In genomic region chr11:62858201-62858600, GRCh38 we compare ENCODE assay signal across 12 cellular contexts. TPM values are rescaled to one million over a fixed set of nuclear protein-coding genes. Genes with fewer than 3 reads are reported as not detected.
DNase-seq lines count a peak whose midpoint lies in the region; ATAC-seq, FAIRE-seq and TF ChIP-seq lines count a peak whose summit lies in the region.
"Had no signal": no experiment of that assay in that cellular context is flagged by ENCODE, and none has a peak within 500 bp of the region (broad histone marks: within the 10 kb centered on the region; RNA-seq: fewer than 3 reads in every experiment).

No MANE protein-coding gene starts in this region.

- DNase-seq in BE2C (no peak), H9 (no peak), keratinocyte (ENCODE audit: low read depth, low spot score) (no peak), ascending aorta (ENCODE audit: low spot score in 2 of 2) (no peak)
- DNase-seq in activated CD4-positive, alpha-beta memory T cell treated with anti-CD3 and anti-CD28 coated beads, Interleukin-2, amount 10 ng/mL, durations not matched to agents 7 days and 5 days, result no peak
- no peak for DNase-seq in stimulated activated naive CD4-positive, alpha-beta T cell treated with Interleukin-2 at 50 U/mL for 16 hours (lab: John Stamatoyannopoulos, UW)
- DNase-seq: activated effector memory CD4-positive, alpha-beta T cell treated with Interleukin-2 at 50 U/mL for 16 hours; immature natural killer cell; NCI-H446; SW 1271 had no signal

- H4K20me1 ChIP-seq in H9 (ENCODE audit: control insufficient read depth, insufficient read depth, insufficient read length), result no peaks in the 10 kb centered on the region
- H4K20me1 ChIP-seq in keratinocyte (ENCODE audit: control insufficient read depth, extremely low read depth, insufficient read depth, low read length), result peaks cover 22% of the 10 kb centered on the region

- H3K9me3 Mint-ChIP-seq in H9, result peaks cover 6 to 10% of the 10 kb centered on the region in 2 experiments; a peak in 4 of 5 replicates
- no peaks in the 10 kb centered on the region for H3K9me3 Mint-ChIP-seq in activated CD4-positive, alpha-beta memory T cell treated with anti-CD3 and anti-CD28 coated beads, Interleukin-2, amount 10 ng/mL, durations not matched to agents 7 days and 5 days
- H3K9me3 Mint-ChIP-seq: immature natural killer cell had no signal

- peak overlapping the region; percentile 98 for H3K4me3 ChIP-seq in BE2C (ENCODE audit: low read depth, low read length)
- peak overlapping the region in 2 of 3 experiments; percentile 3 to 100 for H3K4me3 ChIP-seq in keratinocyte (ENCODE audit: control insufficient read depth in 2 of 3, extremely low read depth in 1 of 3, insufficient read depth in 2 of 3, low read depth in 1 of 3, low read length in 3 of 3)
- no peak overlapping the region for H3K4me3 ChIP-seq in ascending aorta

- H3K18ac ChIP-seq in H9 (ENCODE audit: insufficient read length, low read depth, low read length), result no peak overlapping the region

- H3K36me3 ChIP-seq in BE2C, result peaks cover 26% of the 10 kb centered on the region
- H3K36me3 ChIP-seq in keratinocyte (ENCODE audit: control insufficient read depth in 2 of 2, extremely low read depth in 1 of 2, insufficient read depth in 2 of 2, low read length in 2 of 2), result peaks cover 11 to 23% of the 10 kb centered on the region in 2 experiments
- peaks cover 6 to 12% of the 10 kb centered on the region in 2 donors for H3K36me3 ChIP-seq in ascending aorta

- H3K27ac ChIP-seq in H9 (ENCODE audit: insufficient read length, low read depth, low read length), result no peak overlapping the region
- H3K27ac ChIP-seq in keratinocyte (ENCODE audit: control insufficient read depth, insufficient read depth, low read length), result peak overlapping the region; percentile 43
- no peak overlapping the region for H3K27ac ChIP-seq in ascending aorta

- peaks cover 20% of the 10 kb centered on the region for H3K23me2 ChIP-seq in H9 (ENCODE audit: insufficient read length, low read depth, low read length, poor library complexity, severe bottlenecking)

- H3K27me3 ChIP-seq in BE2C (no peaks in the 10 kb centered on the region), H9 (ENCODE audit: insufficient read depth, low read length) (no peaks in the 10 kb centered on the region), keratinocyte (ENCODE audit: control insufficient read depth, extremely low read depth, insufficient read depth, low read length) (no peaks in the 10 kb centered on the region), ascending aorta (no peaks in the 10 kb centered on the region)

- H3K56ac ChIP-seq in H9 (ENCODE audit: insufficient read length, low read depth, low read length), result no peak overlapping the region

- peaks cover 50 to 65% of the 10 kb centered on the region in 2 experiments for H3K4me1 Mint-ChIP-seq in H9
- peaks cover 74% of the 10 kb centered on the region for H3K4me1 Mint-ChIP-seq in activated CD4-positive, alpha-beta memory T cell treated with anti-CD3 and anti-CD28 coated beads, Interleukin-2, amount 10 ng/mL, durations not matched to agents 7 days and 5 days

- H3K9me3 ChIP-seq in BE2C (no peaks in the 10 kb centered on the region), H9 (ENCODE audit: control insufficient read depth, low read depth, low read length) (no peaks in the 10 kb centered on the region), keratinocyte (ENCODE audit: control insufficient read depth, low read depth, low read length) (no peaks in the 10 kb centered on the region), ascending aorta (no peaks in the 10 kb centered on the region)

- CTCF ChIA-PET in activated CD4-positive, alpha-beta memory T cell treated with anti-CD3 and anti-CD28 coated beads, Interleukin-2, amount 10 ng/mL, durations not matched to agents 7 days and 5 days (lab: Charles Lee), result interaction anchor here (1.0 to 5.0 kb wide), 3 partner anchors 15 to 71 kb away, joined by 4 to 51 read pairs (median 12); partner anchors contain the start of genes STX5, TEX54 and TMEM179B

- no peak overlapping the region for H2BK12ac ChIP-seq in H9 (ENCODE audit: insufficient read length, low read depth, low read length)

- H2BK120ac ChIP-seq in H9 (ENCODE audit: low read depth, low read length, poor library complexity, severe bottlenecking), result no peak overlapping the region

- H3K23ac ChIP-seq in H9 (ENCODE audit: insufficient read length, low read depth, low read length), result no peak overlapping the region

- ATAC-seq in GM18861 (IDR thresholded peaks at IDR 0.05; ENCODE audit: unreplicated experiment) (no peak), GM21529 (IDR thresholded peaks at IDR 0.05; ENCODE audit: unreplicated experiment) (no peak)

- no peak overlapping the region for H2BK20ac ChIP-seq in H9 (ENCODE audit: low read depth, low read length, poor library complexity, severe bottlenecking)

- H3K4me3 Mint-ChIP-seq in H9, result peak overlapping the region; percentile 99
- peak overlapping the region; percentile 97 for H3K4me3 Mint-ChIP-seq in activated CD4-positive, alpha-beta memory T cell treated with anti-CD3 and anti-CD28 coated beads, Interleukin-2, amount 10 ng/mL, durations not matched to agents 7 days and 5 days

- no peak for FAIRE-seq in keratinocyte (lab: Jason Lieb, UNC)

- H3K14ac ChIP-seq in H9 (ENCODE audit: insufficient read depth, low read length), result no peak overlapping the region

- no peak overlapping the region for H3T11ph ChIP-seq in H9 (ENCODE audit: low read length)

- no peak overlapping the region for H4K8ac ChIP-seq in H9 (replicated peaks; ENCODE audit: insufficient read length, low read depth, low read length)

- H3K9ac ChIP-seq in H9 (ENCODE audit: extremely low read depth, insufficient read length, low read length) (peak overlapping the region; percentile 73), keratinocyte (ENCODE audit: control insufficient read depth, extremely low read depth, insufficient read depth, low read length) (peak overlapping the region; percentile 94)

- peaks cover 42 to 69% (median 43%) of the 10 kb centered on the region in 3 experiments for H3K36me3 Mint-ChIP-seq in H9 (ENCODE audit: insufficient read depth in 1 of 3, low read depth in 3 of 3)
- H3K36me3 Mint-ChIP-seq in activated CD4-positive, alpha-beta memory T cell treated with anti-CD3 and anti-CD28 coated beads, Interleukin-2, amount 10 ng/mL, durations not matched to agents 7 days and 5 days (ENCODE audit: low read depth), result peaks cover 45% of the 10 kb centered on the region

- no peaks in the 10 kb centered on the region for H3K9me1 ChIP-seq in keratinocyte (ENCODE audit: control insufficient read depth, extremely low read depth, insufficient read depth, low read length)

- TF ChIP-seq CTCF in BE2C (IDR thresholded peaks at IDR 0.05; ENCODE audit: low read depth, low read length) (no peak), H9 (conservative IDR thresholded peaks at IDR 0.05) (no peak), keratinocyte (optimal IDR thresholded peaks at IDR 0.05 in 1 of 3, IDR thresholded peaks at IDR 0.05 in 1 of 3, conservative IDR thresholded peaks at IDR 0.05 in 1 of 3; ENCODE audit: extremely low read depth in 1 of 3, insufficient read depth in 2 of 3, low read length in 3 of 3) (no peak), ascending aorta (IDR thresholded peaks at IDR 0.05) (no peak)

- H2BK5ac ChIP-seq in H9 (ENCODE audit: insufficient read length, low read length), result no peak overlapping the region

- peaks cover 4% of the 10 kb centered on the region; the same call in 1 of the 2 replicates for H3K27me3 Mint-ChIP-seq in H9 (ENCODE audit: low read depth)
- no peaks in the 10 kb centered on the region for H3K27me3 Mint-ChIP-seq in activated CD4-positive, alpha-beta memory T cell treated with anti-CD3 and anti-CD28 coated beads, Interleukin-2, amount 10 ng/mL, durations not matched to agents 7 days and 5 days

- peak overlapping the region; percentile 98 for H3K4me2 ChIP-seq in H9 (ENCODE audit: insufficient read depth, insufficient read length, low read length)
- peak overlapping the region; percentile 98 for H3K4me2 ChIP-seq in keratinocyte (ENCODE audit: control insufficient read depth, extremely low read depth, insufficient read depth, low read depth, low read length)

- dilution Hi-C loops in keratinocyte (cut with MboI; ENCODE audit: extremely low pct_ligation_motif_present, low sequenced_read_pairs), result no loop called here

- intact Hi-C loops in ascending aorta (cut with DNase I), result loop anchor here (5.0 kb wide), 1 partner anchor 131 kb away; the partner anchor contains the start of genes HNRNPUL2 and TTC9C

- H3K79me2 ChIP-seq in H9 (ENCODE audit: insufficient read depth, low read length) (peaks cover 61% of the 10 kb centered on the region), keratinocyte (ENCODE audit: control insufficient read depth, insufficient read depth, low read length) (peaks cover 41% of the 10 kb centered on the region)

- H2AK5ac ChIP-seq in H9 (ENCODE audit: insufficient read length, low read length), result no peak overlapping the region

- H2AFZ ChIP-seq in H9 (ENCODE audit: low read length), result no peak overlapping the region
- H2AFZ ChIP-seq in keratinocyte (ENCODE audit: control insufficient read depth, low read length), result no peak overlapping the region

- no peak overlapping the region for H2BK15ac ChIP-seq in H9 (ENCODE audit: low read depth, low read length)

- no peak overlapping the region for H3K4ac ChIP-seq in H9 (ENCODE audit: low read depth, low read length)

- H4K5ac ChIP-seq in H9 (ENCODE audit: insufficient read length, low read depth, low read length), result no peak overlapping the region

- H3K27ac Mint-ChIP-seq in H9, result peak overlapping the region; percentile 89 to 100 (median 95)
- peak overlapping the region; percentile 96 for H3K27ac Mint-ChIP-seq in activated CD4-positive, alpha-beta memory T cell treated with anti-CD3 and anti-CD28 coated beads, Interleukin-2, amount 10 ng/mL, durations not matched to agents 7 days and 5 days
- H3K27ac Mint-ChIP-seq: immature natural killer cell had no signal

- H3K79me1 ChIP-seq in H9 (ENCODE audit: insufficient read depth, low read depth, low read length, poor library complexity, severe bottlenecking), result no peaks in the 10 kb centered on the region

- WGBS in H9 (ENCODE audit: extremely low coverage, insufficient read length, low lambda C conversion rate), result no CpG with 5 or more reads among the region's 7 CpGs

- no peak overlapping the region for H4K91ac ChIP-seq in H9 (ENCODE audit: insufficient read length, low read depth, low read length)

- POLR2A ChIA-PET in activated CD4-positive, alpha-beta memory T cell treated with anti-CD3 and anti-CD28 coated beads, Interleukin-2, amount 10 ng/mL, durations not matched to agents 7 days and 5 days (lab: Charles Lee), result interaction anchor here (0.7 to 9.7 kb wide), 10 partner anchors 8 to 257 kb away, joined by 3 to 674 read pairs (median 17); partner anchors contain the start of genes HNRNPUL2, MTA2, NXF1 and POLR2G

- H3K4me1 ChIP-seq in BE2C, result peaks cover 2% of the 10 kb centered on the region
- H3K4me1 ChIP-seq in H9 (ENCODE audit: insufficient read depth, low read length), result no peaks in the 10 kb centered on the region; the same call in 1 of the 2 replicates
- H3K4me1 ChIP-seq in keratinocyte (ENCODE audit: control insufficient read depth, extremely low read depth, insufficient read depth, low read length), result peaks cover 41% of the 10 kb centered on the region
- H3K4me1 ChIP-seq in ascending aorta, result peaks cover 10 to 15% of the 10 kb centered on the region in 2 donors

RNA-seq across cellular contexts. Expression of gene WDR74, which starts 18.8 kb away (rescaled TPM):
- 189 TPM for polyA plus RNA-seq in BE2C (2012; ENCODE audit: insufficient read depth, insufficient read length, low read depth)
- 121 and 124 TPM in 2 replicates for total RNA-seq in H9 (2021)
- total RNA-seq in activated CD4-positive, alpha-beta memory T cell treated with anti-CD3 and anti-CD28 coated beads, Interleukin-2, amount 10 ng/mL, durations not matched to agents 7 days and 5 days, result 10 to 100 TPM; 46.1 to 48.4 TPM
- 44.5 to 48.1 TPM (median 47.7 TPM) in 3 replicates for polyA plus RNA-seq in keratinocyte
- 52.4 TPM for polyA plus RNA-seq in keratinocyte (2011; ENCODE audit: low read depth)
- polyA plus RNA-seq in keratinocyte (2011; cell fraction: cytosol; rRNA removed), result 26.8 and 38.1 TPM in 2 replicates
- 65.9 and 68.6 TPM in 2 replicates for polyA plus RNA-seq in keratinocyte (2011; cell fraction: nucleus; rRNA removed)
- 46.5 and 58.6 TPM in 2 replicates for polyA plus RNA-seq in keratinocyte (2012; ENCODE audit: low replicate concordance)
- 39.4 to 66.3 TPM (median 48.9 TPM) in 3 replicates for polyA minus RNA-seq in keratinocyte
- 53.1 TPM for polyA minus RNA-seq in keratinocyte (2011; cell fraction: cytosol; rRNA and poly(A)+ RNA removed)
- 71.3 and 88.0 TPM in 2 replicates for polyA minus RNA-seq in keratinocyte (2011; cell fraction: nucleus; rRNA and poly(A)+ RNA removed)
- 28.7 TPM for total RNA-seq in ascending aorta

RNA-seq across cellular contexts. Expression of gene SLC3A2, which starts 22.5 kb away (rescaled TPM):
- polyA plus RNA-seq in BE2C (2012; ENCODE audit: insufficient read depth, insufficient read length, low read depth), result 878 TPM
- 289 and 290 TPM in 2 replicates for total RNA-seq in H9 (2021)
- 100 to 1,000 TPM; 262 to 279 TPM for total RNA-seq in activated CD4-positive, alpha-beta memory T cell treated with anti-CD3 and anti-CD28 coated beads, Interleukin-2, amount 10 ng/mL, durations not matched to agents 7 days and 5 days
- 469 to 552 TPM (median 521 TPM) in 3 replicates for polyA plus RNA-seq in keratinocyte
- 307 TPM for polyA plus RNA-seq in keratinocyte (2011; ENCODE audit: low read depth)
- polyA plus RNA-seq in keratinocyte (2011; cell fraction: cytosol; rRNA removed), result 204 and 205 TPM in 2 replicates
- polyA plus RNA-seq in keratinocyte (2011; cell fraction: nucleus; rRNA removed), result 1,085 and 1,105 TPM in 2 replicates
- polyA plus RNA-seq in keratinocyte (2012; ENCODE audit: low replicate concordance), result 371 and 604 TPM in 2 replicates
- polyA minus RNA-seq in keratinocyte, result 291 to 368 TPM (median 298 TPM) in 3 replicates
- polyA minus RNA-seq in keratinocyte (2011; cell fraction: cytosol; rRNA and poly(A)+ RNA removed), result 493 TPM
- 560 and 576 TPM in 2 replicates for polyA minus RNA-seq in keratinocyte (2011; cell fraction: nucleus; rRNA and poly(A)+ RNA removed)
- 143 TPM for total RNA-seq in ascending aorta

RNA-seq across cellular contexts. Expression of gene TEX54, which starts 25.6 kb away (rescaled TPM):
- polyA plus RNA-seq in BE2C (2012; ENCODE audit: insufficient read depth, insufficient read length, low read depth), result not detected
- total RNA-seq in H9 (2021) (0.53 and 1.2 TPM in 2 replicates), ascending aorta (not detected)
- not detected for total RNA-seq in activated CD4-positive, alpha-beta memory T cell treated with anti-CD3 and anti-CD28 coated beads, Interleukin-2, amount 10 ng/mL, durations not matched to agents 7 days and 5 days
- not detected in 3 replicates for polyA plus RNA-seq in keratinocyte
- not detected for polyA plus RNA-seq in keratinocyte (2011; ENCODE audit: low read depth)
- polyA plus RNA-seq in keratinocyte (2011; cell fraction: cytosol; rRNA removed), result not detected in 2 replicates
- polyA plus RNA-seq in keratinocyte (2011; cell fraction: nucleus; rRNA removed), result not detected in 2 replicates
- not detected in 2 replicates for polyA plus RNA-seq in keratinocyte (2012; ENCODE audit: low replicate concordance)
- polyA minus RNA-seq in keratinocyte, result not detected in 3 replicates
- polyA minus RNA-seq in keratinocyte (2011; cell fraction: cytosol; rRNA and poly(A)+ RNA removed), result not detected
- not detected in 2 replicates for polyA minus RNA-seq in keratinocyte (2011; cell fraction: nucleus; rRNA and poly(A)+ RNA removed)

RNA-seq across cellular contexts. Expression of gene STX5, which starts 26.4 kb away (rescaled TPM):
- polyA plus RNA-seq in BE2C (2012; ENCODE audit: insufficient read depth, insufficient read length, low read depth), result 13.3 TPM
- total RNA-seq in H9 (2021) (33.5 and 34.7 TPM in 2 replicates), ascending aorta (40.3 TPM)
- 10 to 100 TPM; 40.6 to 41.6 TPM for total RNA-seq in activated CD4-positive, alpha-beta memory T cell treated with anti-CD3 and anti-CD28 coated beads, Interleukin-2, amount 10 ng/mL, durations not matched to agents 7 days and 5 days
- polyA plus RNA-seq in keratinocyte, result 20.4 to 30.4 TPM (median 25.6 TPM) in 3 replicates
- polyA plus RNA-seq in keratinocyte (2011; ENCODE audit: low read depth), result 49.1 TPM
- polyA plus RNA-seq in keratinocyte (2011; cell fraction: cytosol; rRNA removed), result 26.0 and 26.2 TPM in 2 replicates
- polyA plus RNA-seq in keratinocyte (2011; cell fraction: nucleus; rRNA removed), result 20.2 and 22.6 TPM in 2 replicates
- polyA plus RNA-seq in keratinocyte (2012; ENCODE audit: low replicate concordance), result 25.3 and 35.6 TPM in 2 replicates
- 29.1 to 49.6 TPM (median 37.5 TPM) in 3 replicates for polyA minus RNA-seq in keratinocyte
- 22.8 TPM for polyA minus RNA-seq in keratinocyte (2011; cell fraction: cytosol; rRNA and poly(A)+ RNA removed)
- 10.2 and 11.9 TPM in 2 replicates for polyA minus RNA-seq in keratinocyte (2011; cell fraction: nucleus; rRNA and poly(A)+ RNA removed)

RNA-seq across cellular contexts. Expression of gene NXF1, which starts 53.0 kb away (rescaled TPM):
- polyA plus RNA-seq in BE2C (2012; ENCODE audit: insufficient read depth, insufficient read length, low read depth), result 57.7 TPM
- total RNA-seq in H9 (2021) (65.5 and 69.0 TPM in 2 replicates), ascending aorta (41.8 TPM)
- 10 to 100 TPM; 80.3 to 82.4 TPM for total RNA-seq in activated CD4-positive, alpha-beta memory T cell treated with anti-CD3 and anti-CD28 coated beads, Interleukin-2, amount 10 ng/mL, durations not matched to agents 7 days and 5 days
- 22.8 to 51.2 TPM (median 25.3 TPM) in 3 replicates for polyA plus RNA-seq in keratinocyte
- 94.3 TPM for polyA plus RNA-seq in keratinocyte (2011; ENCODE audit: low read depth)
- polyA plus RNA-seq in keratinocyte (2011; cell fraction: cytosol; rRNA removed), result 29.0 and 29.3 TPM in 2 replicates
- polyA plus RNA-seq in keratinocyte (2011; cell fraction: nucleus; rRNA removed), result 172 and 234 TPM in 2 replicates
- 34.4 and 71.9 TPM in 2 replicates for polyA plus RNA-seq in keratinocyte (2012; ENCODE audit: low replicate concordance)
- 41.2 to 75.3 TPM (median 57.2 TPM) in 3 replicates for polyA minus RNA-seq in keratinocyte
- 14.8 TPM for polyA minus RNA-seq in keratinocyte (2011; cell fraction: cytosol; rRNA and poly(A)+ RNA removed)
- 26.5 and 42.4 TPM in 2 replicates for polyA minus RNA-seq in keratinocyte (2011; cell fraction: nucleus; rRNA and poly(A)+ RNA removed)

Comparison
In these comparisons a context has a peak if more than half of its experiments do, and no peak if none do; other contexts are left out.
1. H3K4me3 ChIP-seq: peak in BE2C (single experiment) and keratinocyte (2 of 3); none in ascending aorta (0 of 2).